ENCODE assay signal across 8 cellular contexts in the genomic region with DNA sequence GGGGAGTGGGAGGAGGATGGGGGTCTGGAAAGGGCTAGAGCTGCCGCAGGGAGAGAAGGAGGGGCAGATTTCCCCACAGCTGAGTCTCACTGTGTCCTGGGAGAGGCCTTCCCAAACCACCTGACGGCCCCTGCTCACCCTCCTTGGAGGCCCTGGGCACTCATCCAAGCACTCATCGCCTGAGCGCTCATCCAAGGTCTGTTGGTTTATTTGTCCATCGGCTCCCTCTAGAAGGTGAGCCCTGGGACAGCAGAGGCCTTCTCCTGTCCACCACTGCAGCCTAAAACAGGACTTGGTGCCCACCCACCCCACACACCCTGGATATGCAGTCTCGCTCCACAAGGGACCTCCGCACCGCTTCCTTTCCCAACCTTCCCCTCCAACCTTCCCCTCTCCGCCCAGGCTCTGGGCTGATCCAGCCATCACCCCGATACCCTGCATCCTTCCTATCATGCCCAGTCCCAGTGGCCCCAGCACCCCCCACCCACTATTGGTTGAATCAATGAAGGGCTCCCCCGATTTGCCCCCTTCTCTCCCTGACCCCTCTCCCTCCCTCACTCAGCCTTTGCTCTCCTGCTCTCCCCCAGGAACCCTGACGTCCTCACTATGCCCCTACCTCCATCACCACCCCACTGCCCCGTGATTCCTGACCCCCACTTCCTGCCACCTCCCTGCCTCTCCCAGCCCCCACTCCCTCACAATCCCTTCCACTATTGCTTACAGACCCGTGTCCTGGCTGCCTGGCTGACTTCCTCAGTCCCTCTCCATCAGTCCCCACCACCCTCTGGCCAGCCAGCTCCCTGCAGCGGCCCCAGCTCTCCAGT. TPM values are rescaled to one million over a fixed set of nuclear protein-coding genes. Genes with fewer than 3 reads are reported as not detected.
DNase-seq lines count a peak whose midpoint lies in the region; ATAC-seq lines count a peak whose summit lies in the region.

No MANE protein-coding gene starts in this region.

- H3K27ac ChIP-seq in SK-N-MC (no peak overlapping the region), epithelial cell of prostate (peak overlapping the region; percentile 77)

- H3K9ac ChIP-seq in SK-N-MC (ENCODE audit: insufficient read length) = no peak overlapping the region

- peak overlapping the region; percentile 96 for H3K4me3 Mint-ChIP-seq in natural killer cell treated with Interleukin-12 subunit alpha and Interleukin-12 subunit beta and Interleukin-15 and Interleukin-18, amount 100 ng/mL, for 72 hours

- no peaks in the 10 kb centered on the region for H3K36me3 Mint-ChIP-seq in natural killer cell treated with Interleukin-12 subunit alpha and Interleukin-12 subunit beta and Interleukin-15 and Interleukin-18, amount 100 ng/mL, for 72 hours

- peaks cover 10% of the 10 kb centered on the region; the same call in 1 of the 2 replicates for H3K36me3 ChIP-seq in SK-N-MC (ENCODE audit: insufficient read depth, low read length)

- no peaks in the 10 kb centered on the region for H3K9me3 ChIP-seq in SK-N-MC (ENCODE audit: low read depth, low read length)

- no peaks in the 10 kb centered on the region for H3K27me3 Mint-ChIP-seq in natural killer cell treated with Interleukin-12 subunit alpha and Interleukin-12 subunit beta and Interleukin-15 and Interleukin-18, amount 100 ng/mL, for 72 hours

- H3K4me1 Mint-ChIP-seq in natural killer cell treated with Interleukin-12 subunit alpha and Interleukin-12 subunit beta and Interleukin-15 and Interleukin-18, amount 100 ng/mL, for 72 hours (ENCODE audit: low read depth in 2 of 2) = peaks cover 16 to 22% of the 10 kb centered on the region in 2 donors

- H3K4me3 ChIP-seq in SK-N-MC = peak overlapping the region; percentile 84; the same call in 1 of the 2 replicates

- no peak for ATAC-seq in natural killer cell treated with Interleukin-12 subunit alpha and Interleukin-12 subunit beta and Interleukin-15 and Interleukin-18, amount 100 ng/mL, for 72 hours
- no peak for ATAC-seq in HG03159 (IDR thresholded peaks at IDR 0.05; ENCODE audit: unreplicated experiment)

- peak overlapping the region; percentile 87 to 97 for H3K27ac Mint-ChIP-seq in natural killer cell treated with Interleukin-12 subunit alpha and Interleukin-12 subunit beta and Interleukin-15 and Interleukin-18, amount 100 ng/mL, for 72 hours

- no peaks in the 10 kb centered on the region for H3K9me3 Mint-ChIP-seq in natural killer cell treated with Interleukin-12 subunit alpha and Interleukin-12 subunit beta and Interleukin-15 and Interleukin-18, amount 100 ng/mL, for 72 hours

- DNase-seq in AG08395 (ENCODE audit: low spot score) (peak; percentile 56), HCEC 1CT (peak; percentile 37), SK-N-MC (ENCODE audit: low read depth, low spot score) (no peak), epithelial cell of prostate (ENCODE audit: low read depth, low spot score) (no peak), inferior parietal cortex (ENCODE audit: extremely low spot score) (no peak)
- no peak for DNase-seq in natural killer cell treated with Interleukin-12 subunit alpha and Interleukin-12 subunit beta and Interleukin-15 and Interleukin-18, amount 100 ng/mL, for 72 hours (ENCODE audit: low spot score)
- DNase-seq in activated CD4-positive, alpha-beta T cell treated with anti-CD3 and anti-CD28 coated beads for 1 hour = no peak

RNA-seq across cellular contexts. Expression of gene UBXN6, which starts 1.6 kb away (rescaled TPM):
- total RNA-seq in natural killer cell treated with Interleukin-12 subunit alpha and Interleukin-12 subunit beta and Interleukin-15 and Interleukin-18, amount 100 ng/mL, for 72 hours = 10 to 100 TPM; 56.9 to 63.9 TPM

RNA-seq across cellular contexts. Expression of gene HDGFL2, which starts 16.1 kb away (rescaled TPM):
- total RNA-seq in natural killer cell treated with Interleukin-12 subunit alpha and Interleukin-12 subunit beta and Interleukin-15 and Interleukin-18, amount 100 ng/mL, for 72 hours = 10 to 100 TPM; 43.3 to 47.6 TPM

RNA-seq across cellular contexts. Expression of gene CHAF1A, which starts 53.5 kb away (rescaled TPM):
- 100 to 1,000 TPM in 1 of 2 donors, 10 to 100 TPM in 1; 54.6 to 125 TPM for total RNA-seq in natural killer cell treated with Interleukin-12 subunit alpha and Interleukin-12 subunit beta and Interleukin-15 and Interleukin-18, amount 100 ng/mL, for 72 hours

RNA-seq across cellular contexts. Expression of gene SH3GL1, which starts 55.6 kb away (rescaled TPM):
- total RNA-seq in natural killer cell treated with Interleukin-12 subunit alpha and Interleukin-12 subunit beta and Interleukin-15 and Interleukin-18, amount 100 ng/mL, for 72 hours = 10 to 100 TPM; 47.0 to 50.8 TPM

Comparison
In these comparisons a context has a peak if more than half of its experiments do, and no peak if none do; other contexts are left out.
1. DNase-seq: peak in AG08395 (single experiment) and HCEC 1CT (single experiment); none in SK-N-MC (single experiment), epithelial cell of prostate (single experiment), natural killer cell treated with Interleukin-12 subunit alpha and Interleukin-12 subunit beta and Interleukin-15 and Interleukin-18, amount 100 ng/mL, for 72 hours (single experiment), activated CD4-positive, alpha-beta T cell treated with anti-CD3 and anti-CD28 coated beads for 1 hour (single experiment) and inferior parietal cortex (single experiment).